18 cellular contexts compared by ENCODE assay signal in the genomic region with DNA sequence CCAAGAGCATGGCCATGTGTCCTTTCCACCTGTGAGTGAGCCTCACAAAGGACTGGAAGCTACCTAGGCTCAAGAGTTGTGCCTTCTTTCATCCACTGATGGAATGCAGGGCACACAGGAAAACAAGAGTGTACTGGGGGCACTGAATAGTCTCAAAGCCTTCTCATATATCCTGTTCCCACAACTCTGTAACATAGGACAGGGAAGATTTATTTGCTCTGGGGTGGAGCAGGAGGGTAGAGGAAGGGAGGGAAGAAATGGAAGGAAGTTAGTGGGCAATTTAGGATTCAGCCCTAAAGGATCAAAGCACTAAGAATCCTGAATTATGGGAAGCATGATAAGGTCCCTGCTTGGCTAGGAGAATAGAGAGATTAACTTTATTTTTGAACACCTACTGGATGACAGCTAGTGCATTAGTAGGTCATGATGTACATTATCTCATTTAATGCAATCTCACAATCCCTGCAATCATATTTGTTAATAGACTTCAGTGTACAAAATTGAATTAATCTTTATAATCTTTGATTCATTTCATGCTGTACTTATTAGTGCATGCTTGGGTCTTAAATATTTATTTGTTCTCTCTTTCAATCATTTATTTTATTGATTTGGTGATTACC. TPM values are rescaled to one million over a fixed set of nuclear protein-coding genes. Genes with fewer than 3 reads are reported as not detected.
DNase-seq lines count a peak whose midpoint lies in the region; ATAC-seq and TF ChIP-seq lines count a peak whose summit lies in the region.
"Had no signal": no experiment of that assay in that cellular context is flagged by ENCODE, and none has a peak within 500 bp of the region (broad histone marks: within the 10 kb centered on the region; RNA-seq: fewer than 3 reads in every experiment).

No MANE protein-coding gene starts in this region.

- no peak overlapping the region for H4K5ac ChIP-seq in mesendoderm (ENCODE audit: low read length)

- no peak overlapping the region for H2AFZ ChIP-seq in GM23338

- H3K36me3 ChIP-seq in BLaER1 (no peaks in the 10 kb centered on the region), GM23338 (ENCODE audit: insufficient read depth) (no peaks in the 10 kb centered on the region), mesendoderm (ENCODE audit: control insufficient read depth, insufficient read depth, low read length) (no peaks in the 10 kb centered on the region)

- H3K9me2 ChIP-seq in GM23338 (ENCODE audit: insufficient read depth), result no peaks in the 10 kb centered on the region

- no peak overlapping the region for H2BK120ac ChIP-seq in mesendoderm (ENCODE audit: low read depth, low read length)

- no peaks in the 10 kb centered on the region for H3K27me3 ChIP-seq in BLaER1
- H3K27me3 ChIP-seq in GM23338 (ENCODE audit: insufficient read depth), result no peaks in the 10 kb centered on the region
- no peaks in the 10 kb centered on the region for H3K27me3 ChIP-seq in mesendoderm (ENCODE audit: insufficient read depth, low read length, poor library complexity)

- no peak overlapping the region for H3K4me3 ChIP-seq in BLaER1
- H3K4me3 ChIP-seq in GM23338, result no peak overlapping the region
- H3K4me3 ChIP-seq in mesendoderm (ENCODE audit: low read length), result no peak overlapping the region
- H3K4me3 ChIP-seq: K562 had no signal

- peaks cover 49% of the 10 kb centered on the region for H3K4me1 Mint-ChIP-seq in GM23338
- H3K4me1 Mint-ChIP-seq in stimulated activated memory B cell treated with anti-CD40 and anti-IgM and Interleukin-4, amounts not matched to agents 10 μg/mL and 1 μg/mL and 100 μg/mL, for 72 hours, result peaks cover 48% of the 10 kb centered on the region

- H3K9ac ChIP-seq in BLaER1, result no peak overlapping the region
- H3K9ac ChIP-seq in mesendoderm (ENCODE audit: low read length), result no peak overlapping the region

- H2BK15ac ChIP-seq in mesendoderm (replicated peaks; ENCODE audit: low read depth), result peak overlapping the region; percentile 87

- no peaks in the 10 kb centered on the region for H3K9me3 ChIP-seq in BLaER1

- H3K36me3 Mint-ChIP-seq in GM23338 (ENCODE audit: low read depth), result no peaks in the 10 kb centered on the region
- no peaks in the 10 kb centered on the region for H3K36me3 Mint-ChIP-seq in stimulated activated memory B cell treated with anti-CD40 and anti-IgM and Interleukin-4, amounts not matched to agents 10 μg/mL and 1 μg/mL and 100 μg/mL, for 72 hours
- H3K36me3 Mint-ChIP-seq: CD4-positive, alpha-beta memory T cell had no signal

- H3F3A ChIP-seq in GM23338 (replicated peaks; ENCODE audit: low read depth), result no peaks in the 10 kb centered on the region

- H3K27me3 Mint-ChIP-seq in GM23338 (ENCODE audit: insufficient read depth, low read depth, poor library complexity), result no peaks in the 10 kb centered on the region
- no peaks in the 10 kb centered on the region for H3K27me3 Mint-ChIP-seq in stimulated activated memory B cell treated with anti-CD40 and anti-IgM and Interleukin-4, amounts not matched to agents 10 μg/mL and 1 μg/mL and 100 μg/mL, for 72 hours
- H3K27me3 Mint-ChIP-seq: CD4-positive, alpha-beta memory T cell had no signal

- DNase-seq in GM23338 (ENCODE audit: low spot score) (no peak), SW480 (ENCODE audit: low spot score) (peak; percentile 17), mesendoderm (no peak), GM03348 (ENCODE audit: low spot score) (no peak), DMS 273 treated with DMSO at 0.1 percent for 48 hours (lab: John Stamatoyannopoulos, UW) (no peak), NCI-H2107 treated with DMSO at 0.1 percent for 48 hours (lab: John Stamatoyannopoulos, UW; ENCODE audit: unreplicated experiment) (no peak)
- DNase-seq: CD4-positive, alpha-beta memory T cell; HCEC 1CT; NCI-H1694; NCI-H2107; NCI-H345; SHP77 had no signal

- H3K9me3 Mint-ChIP-seq in GM23338, result no peaks in the 10 kb centered on the region
- H3K9me3 Mint-ChIP-seq in stimulated activated memory B cell treated with anti-CD40 and anti-IgM and Interleukin-4, amounts not matched to agents 10 μg/mL and 1 μg/mL and 100 μg/mL, for 72 hours, result no peaks in the 10 kb centered on the region
- H3K9me3 Mint-ChIP-seq: CD4-positive, alpha-beta memory T cell had no signal

- peak overlapping the region; percentile 57 for H2AK5ac ChIP-seq in mesendoderm (ENCODE audit: low read length)

- H3K4me3 Mint-ChIP-seq in GM23338, result no peak overlapping the region
- no peak overlapping the region for H3K4me3 Mint-ChIP-seq in stimulated activated memory B cell treated with anti-CD40 and anti-IgM and Interleukin-4, amounts not matched to agents 10 μg/mL and 1 μg/mL and 100 μg/mL, for 72 hours

- H3K4me1 ChIP-seq in BLaER1, result peaks cover 79% of the 10 kb centered on the region
- peaks cover 37% of the 10 kb centered on the region for H3K4me1 ChIP-seq in GM23338 (ENCODE audit: insufficient read depth)
- H3K4me1 ChIP-seq in mesendoderm (ENCODE audit: control insufficient read depth, low read depth, low read length), result peaks cover 5% of the 10 kb centered on the region

- H3K18ac ChIP-seq in mesendoderm (ENCODE audit: low read length), result no peak overlapping the region

- peak overlapping the region; percentile 10 for H3K56ac ChIP-seq in mesendoderm (ENCODE audit: low read length)

- no peak overlapping the region for H3K23ac ChIP-seq in mesendoderm (ENCODE audit: low read length)

- no peak overlapping the region for H3K27ac Mint-ChIP-seq in GM23338
- no peak overlapping the region for H3K27ac Mint-ChIP-seq in stimulated activated memory B cell treated with anti-CD40 and anti-IgM and Interleukin-4, amounts not matched to agents 10 μg/mL and 1 μg/mL and 100 μg/mL, for 72 hours

- TF ChIP-seq CTCF in GM23338 (conservative IDR thresholded peaks at IDR 0.05; ENCODE audit: low read depth in 2 of 2), result no peak

- no peaks in the 10 kb centered on the region for H4K20me1 ChIP-seq in BLaER1
- H4K20me1 ChIP-seq in GM23338 (replicated peaks; ENCODE audit: insufficient read depth), result no peaks in the 10 kb centered on the region

- no peaks in the 10 kb centered on the region for H3K79me1 ChIP-seq in mesendoderm (ENCODE audit: low read length)

- H3K79me2 ChIP-seq in GM23338 (replicated peaks; ENCODE audit: insufficient read depth) (no peaks in the 10 kb centered on the region), mesendoderm (ENCODE audit: control insufficient read depth, insufficient read depth, low read length) (no peaks in the 10 kb centered on the region)

- H3K27ac ChIP-seq in BLaER1 (0 out of 2 replicates have a peak overlapping the region, but pooled peaks have one; percentile 65), GM23338 (ENCODE audit: low read depth) (no peak overlapping the region), mesendoderm (ENCODE audit: low read depth, low read length) (no peak overlapping the region)
- H3K27ac ChIP-seq: HL-60 had no signal

- no peak overlapping the region for H4K8ac ChIP-seq in mesendoderm (ENCODE audit: low read depth, low read length)

- no peak overlapping the region for H3K4ac ChIP-seq in mesendoderm (ENCODE audit: low read depth, low read length)

- H3K4me2 ChIP-seq in BLaER1 (peak overlapping the region; percentile 71; the same call in 1 of the 2 replicates), GM23338 (peak overlapping the region; percentile 2; the same call in 1 of the 2 replicates), mesendoderm (ENCODE audit: low read length) (no peak overlapping the region)

- ATAC-seq in GM23338, result no peak
- no peak for ATAC-seq in stimulated activated memory B cell treated with anti-CD40 and anti-IgM and Interleukin-4, amounts not matched to agents 10 μg/mL and 1 μg/mL and 100 μg/mL, for 72 hours
- ATAC-seq: K562 had no signal

- no peak overlapping the region for H2BK5ac ChIP-seq in mesendoderm (ENCODE audit: low read length)

TF ChIP-seq in GM23338, 12 proteins besides CTCF, POLR2A, EP300 and RAD21 (continues in another document):
- TF ChIP-seq STAT1 (IDR thresholded peaks at IDR 0.05; ENCODE audit: unreplicated experiment) (no peak), CREB1 (CRISPR knock-in tag; IDR thresholded peaks at IDR 0.05; ENCODE audit: low read depth) (no peak), ZNF114 (CRISPR knock-in tag; IDR thresholded peaks at IDR 0.05) (no peak), NANOG (IDR thresholded peaks at IDR 0.05; ENCODE audit: borderline replicate concordance) (no peak)
- TF ChIP-seq, protein P1, sequence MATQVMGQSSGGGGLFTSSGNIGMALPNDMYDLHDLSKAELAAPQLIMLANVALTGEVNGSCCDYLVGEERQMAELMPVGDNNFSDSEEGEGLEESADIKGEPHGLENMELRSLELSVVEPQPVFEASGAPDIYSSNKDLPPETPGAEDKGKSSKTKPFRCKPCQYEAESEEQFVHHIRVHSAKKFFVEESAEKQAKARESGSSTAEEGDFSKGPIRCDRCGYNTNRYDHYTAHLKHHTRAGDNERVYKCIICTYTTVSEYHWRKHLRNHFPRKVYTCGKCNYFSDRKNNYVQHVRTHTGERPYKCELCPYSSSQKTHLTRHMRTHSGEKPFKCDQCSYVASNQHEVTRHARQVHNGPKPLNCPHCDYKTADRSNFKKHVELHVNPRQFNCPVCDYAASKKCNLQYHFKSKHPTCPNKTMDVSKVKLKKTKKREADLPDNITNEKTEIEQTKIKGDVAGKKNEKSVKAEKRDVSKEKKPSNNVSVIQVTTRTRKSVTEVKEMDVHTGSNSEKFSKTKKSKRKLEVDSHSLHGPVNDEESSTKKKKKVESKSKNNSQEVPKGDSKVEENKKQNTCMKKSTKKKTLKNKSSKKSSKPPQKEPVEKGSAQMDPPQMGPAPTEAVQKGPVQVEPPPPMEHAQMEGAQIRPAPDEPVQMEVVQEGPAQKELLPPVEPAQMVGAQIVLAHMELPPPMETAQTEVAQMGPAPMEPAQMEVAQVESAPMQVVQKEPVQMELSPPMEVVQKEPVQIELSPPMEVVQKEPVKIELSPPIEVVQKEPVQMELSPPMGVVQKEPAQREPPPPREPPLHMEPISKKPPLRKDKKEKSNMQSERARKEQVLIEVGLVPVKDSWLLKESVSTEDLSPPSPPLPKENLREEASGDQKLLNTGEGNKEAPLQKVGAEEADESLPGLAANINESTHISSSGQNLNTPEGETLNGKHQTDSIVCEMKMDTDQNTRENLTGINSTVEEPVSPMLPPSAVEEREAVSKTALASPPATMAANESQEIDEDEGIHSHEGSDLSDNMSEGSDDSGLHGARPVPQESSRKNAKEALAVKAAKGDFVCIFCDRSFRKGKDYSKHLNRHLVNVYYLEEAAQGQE (IDR thresholded peaks at IDR 0.05; ENCODE audit: unreplicated experiment), result no peak

RNA-seq across cellular contexts. Expression of a gene that starts 27.0 kb away (rescaled TPM):
- 15.4 and 18.2 TPM in 2 replicates for total RNA-seq in GM23338 (2014; rRNA removed; shearing (Covaris generic))
- polyA plus RNA-seq in GM23338 (2016; fragmentation: Nextera tagmentation; extraction: Ambion mirVana), result 31.6 and 35.2 TPM in 2 replicates
- 44.1 TPM for polyA plus RNA-seq in mesendoderm (2013, experiment 1 of 2)
- polyA plus RNA-seq in mesendoderm (2013, experiment 2 of 2), result 42.9 TPM

RNA-seq across cellular contexts. Expression of a gene that starts 42.1 kb away (rescaled TPM):
- 0.85 and 0.94 TPM in 2 replicates for total RNA-seq in GM23338 (2014; rRNA removed; shearing (Covaris generic))
- 0.37 and 0.38 TPM in 2 replicates for polyA plus RNA-seq in GM23338 (2016; fragmentation: Nextera tagmentation; extraction: Ambion mirVana)
- polyA plus RNA-seq in mesendoderm (2013, experiment 1 of 2), result 0.62 TPM
- 0.64 TPM for polyA plus RNA-seq in mesendoderm (2013, experiment 2 of 2)

RNA-seq across cellular contexts. Expression of a gene that starts 53.2 kb away (rescaled TPM):
- 1.0 and 2.5 TPM in 2 replicates for total RNA-seq in GM23338 (2014; rRNA removed; shearing (Covaris generic))
- 0.06 and 0.10 TPM in 2 replicates for polyA plus RNA-seq in GM23338 (2016; fragmentation: Nextera tagmentation; extraction: Ambion mirVana)
- polyA plus RNA-seq in mesendoderm (2013, experiment 1 of 2), result 1.3 TPM
- polyA plus RNA-seq in mesendoderm (2013, experiment 2 of 2), result 1.0 TPM
- total RNA-seq: A673; CD4-positive, alpha-beta memory T cell; Daoy; K562 had no signal
- polyA plus RNA-seq: CD4-positive, alpha-beta memory T cell; K562 had no signal
